13 cellular contexts compared by ENCODE assay signal in genomic region chr17:76753061-76753961, GRCh38. TPM values are rescaled to one million over a fixed set of nuclear protein-coding genes. Genes with fewer than 3 reads are reported as not detected.
DNase-seq lines count a peak whose midpoint lies in the region; ATAC-seq and TF ChIP-seq lines count a peak whose summit lies in the region.
"Had no signal": no experiment of that assay in that cellular context is flagged by ENCODE, and none has a peak within 500 bp of the region (broad histone marks: within the 10 kb centered on the region; RNA-seq: fewer than 3 reads in every experiment).

No MANE protein-coding gene starts in this region.

- H3K27ac Mint-ChIP-seq in activated CD8-positive, alpha-beta memory T cell treated with anti-CD3 and anti-CD28 coated beads, Interleukin-2, amount 10 ng/mL, durations not matched to agents 7 days and 5 days: peak overlapping the region; percentile 97
- peak overlapping the region; percentile 94 to 99 for H3K27ac Mint-ChIP-seq in effector memory CD8-positive, alpha-beta T cell
- H3K27ac Mint-ChIP-seq in stimulated activated naive CD8-positive, alpha-beta T cell treated with anti-CD3 and anti-CD28 coated beads, Interleukin-15, Interleukin-2, amounts not matched to agents 100 ng/mL and 50 ng/mL, for 24 hours: peak overlapping the region; percentile 76
- H3K27ac Mint-ChIP-seq: endodermal cell had no signal

- TF ChIP-seq POLR2A in right lobe of liver (IDR thresholded peaks at IDR 0.05): no peak

- H3K4me3 Mint-ChIP-seq in activated CD8-positive, alpha-beta memory T cell treated with anti-CD3 and anti-CD28 coated beads, Interleukin-2, amount 10 ng/mL, durations not matched to agents 7 days and 5 days: peak overlapping the region; percentile 89
- H3K4me3 Mint-ChIP-seq in effector memory CD8-positive, alpha-beta T cell: peak overlapping the region; percentile 93 to 94
- peak overlapping the region; percentile 83 for H3K4me3 Mint-ChIP-seq in stimulated activated naive CD8-positive, alpha-beta T cell treated with anti-CD3 and anti-CD28 coated beads, Interleukin-15, Interleukin-2, amounts not matched to agents 100 ng/mL and 50 ng/mL, for 24 hours
- H3K4me3 Mint-ChIP-seq: endodermal cell had no signal

- peaks cover 0 to 8% (median 4%) of the 10 kb centered on the region in 4 donors for H3K36me3 ChIP-seq in right lobe of liver

- ATAC-seq in activated CD8-positive, alpha-beta memory T cell treated with anti-CD3 and anti-CD28 coated beads, Interleukin-2, amount 10 ng/mL, durations not matched to agents 7 days and 5 days: peak; percentile 57
- peak; percentile 62 for ATAC-seq in effector memory CD8-positive, alpha-beta T cell (replicated peaks)
- no peak for ATAC-seq in right lobe of liver
- ATAC-seq: psoas muscle had no signal

- TF ChIP-seq CTCF in right lobe of liver (IDR thresholded peaks at IDR 0.05): no peak

- no peaks in the 10 kb centered on the region for H3K9me3 ChIP-seq in right lobe of liver
- H3K9me3 ChIP-seq: psoas muscle, thoracic aorta had no signal

- H3K9me3 Mint-ChIP-seq in activated CD8-positive, alpha-beta memory T cell treated with anti-CD3 and anti-CD28 coated beads, Interleukin-2, amount 10 ng/mL, durations not matched to agents 7 days and 5 days (ENCODE audit: low read depth): no peaks in the 10 kb centered on the region
- no peaks in the 10 kb centered on the region for H3K9me3 Mint-ChIP-seq in effector memory CD8-positive, alpha-beta T cell
- H3K9me3 Mint-ChIP-seq in stimulated activated naive CD8-positive, alpha-beta T cell treated with anti-CD3 and anti-CD28 coated beads, Interleukin-15, Interleukin-2, amounts not matched to agents 100 ng/mL and 50 ng/mL, for 24 hours: no peaks in the 10 kb centered on the region

- H3K27me3 ChIP-seq in right lobe of liver: no peaks in the 10 kb centered on the region

- no peak overlapping the region for H3K27ac ChIP-seq in right lobe of liver
- H3K27ac ChIP-seq: psoas muscle, thoracic aorta, VCaP had no signal

- no peak overlapping the region for H3K4me3 ChIP-seq in right lobe of liver
- H3K4me3 ChIP-seq: psoas muscle, thoracic aorta had no signal

- intact Hi-C loops in right lobe of liver (cut with DNase I): no loop called here

- CTCF ChIA-PET in activated CD8-positive, alpha-beta memory T cell treated with anti-CD3 and anti-CD28 coated beads, Interleukin-2, amount 10 ng/mL, durations not matched to agents 7 days and 5 days (lab: Charles Lee): interaction anchor here (1.6 to 2.3 kb wide), 2 partner anchors 14 to 303 kb away, joined by 3 to 9 read pairs; no protein-coding TSS in a partner anchor

- peaks cover 25% of the 10 kb centered on the region for H3K4me1 Mint-ChIP-seq in activated CD8-positive, alpha-beta memory T cell treated with anti-CD3 and anti-CD28 coated beads, Interleukin-2, amount 10 ng/mL, durations not matched to agents 7 days and 5 days
- peaks cover 10 to 17% of the 10 kb centered on the region in 2 donors for H3K4me1 Mint-ChIP-seq in effector memory CD8-positive, alpha-beta T cell (ENCODE audit: low read depth in 2 of 2)
- peaks cover 23% of the 10 kb centered on the region for H3K4me1 Mint-ChIP-seq in stimulated activated naive CD8-positive, alpha-beta T cell treated with anti-CD3 and anti-CD28 coated beads, Interleukin-15, Interleukin-2, amounts not matched to agents 100 ng/mL and 50 ng/mL, for 24 hours (ENCODE audit: low read depth)
- H3K4me1 Mint-ChIP-seq: endodermal cell had no signal

- no peaks in the 10 kb centered on the region for H3K4me1 ChIP-seq in right lobe of liver
- H3K4me1 ChIP-seq: psoas muscle had no signal

- peaks cover 24% of the 10 kb centered on the region for H3K36me3 Mint-ChIP-seq in activated CD8-positive, alpha-beta memory T cell treated with anti-CD3 and anti-CD28 coated beads, Interleukin-2, amount 10 ng/mL, durations not matched to agents 7 days and 5 days
- peaks cover 24% of the 10 kb centered on the region for H3K36me3 Mint-ChIP-seq in effector memory CD8-positive, alpha-beta T cell (ENCODE audit: insufficient read depth)
- peaks cover 23% of the 10 kb centered on the region for H3K36me3 Mint-ChIP-seq in stimulated activated naive CD8-positive, alpha-beta T cell treated with anti-CD3 and anti-CD28 coated beads, Interleukin-15, Interleukin-2, amounts not matched to agents 100 ng/mL and 50 ng/mL, for 24 hours (ENCODE audit: low read depth)

- WGBS in right lobe of liver (ENCODE audit: insufficient coverage, low coverage, low lambda C conversion rate, missing lambda C conversion rate): 80% methylated on average over 11 of the region's 12 CpGs

- no peaks in the 10 kb centered on the region for H3K27me3 Mint-ChIP-seq in activated CD8-positive, alpha-beta memory T cell treated with anti-CD3 and anti-CD28 coated beads, Interleukin-2, amount 10 ng/mL, durations not matched to agents 7 days and 5 days
- H3K27me3 Mint-ChIP-seq in effector memory CD8-positive, alpha-beta T cell: no peaks in the 10 kb centered on the region
- no peaks in the 10 kb centered on the region for H3K27me3 Mint-ChIP-seq in stimulated activated naive CD8-positive, alpha-beta T cell treated with anti-CD3 and anti-CD28 coated beads, Interleukin-15, Interleukin-2, amounts not matched to agents 100 ng/mL and 50 ng/mL, for 24 hours

- DNase-seq in activated T-cell treated with anti-CD3 and anti-CD28 coated beads, Interleukin-2, amount 50 U/mL, for 1 hour: peak; percentile 49
- DNase-seq in activated T-cell treated with anti-CD3 and anti-CD28 coated beads for 4 hours: no peak
- DNase-seq in activated CD8-positive, alpha-beta memory T cell treated with anti-CD3 and anti-CD28 coated beads, Interleukin-2, amount 10 ng/mL, durations not matched to agents 7 days and 5 days: no peak
- DNase-seq in effector memory CD8-positive, alpha-beta T cell: no peak
- no peak for DNase-seq in right lobe of liver
- DNase-seq in GDM1 (lab: John Stamatoyannopoulos, UW): no peak
- no peak for DNase-seq in hepatic stellate cell (ENCODE audit: low spot score)
- DNase-seq: endodermal cell, NCI-H2227 treated with DMSO at 0.1 percent for 48 hours, psoas muscle had no signal

RNA-seq across cellular contexts. Expression of gene MFSD11, which starts 15.4 kb away (rescaled TPM):
- 10 to 100 TPM; 22.6 to 26.8 TPM for total RNA-seq in activated CD8-positive, alpha-beta memory T cell treated with anti-CD3 and anti-CD28 coated beads, Interleukin-2, amount 10 ng/mL, durations not matched to agents 7 days and 5 days
- total RNA-seq in right lobe of liver: 10 to 100 TPM in 5 of 6 experiments, 1 to 10 TPM in 1; 8.5 to 16.3 (median 15.3) TPM

RNA-seq across cellular contexts. Expression of gene SRSF2, which starts 16.2 kb away (rescaled TPM):
- 100 to 1,000 TPM; 443 to 471 TPM for total RNA-seq in activated CD8-positive, alpha-beta memory T cell treated with anti-CD3 and anti-CD28 coated beads, Interleukin-2, amount 10 ng/mL, durations not matched to agents 7 days and 5 days
- total RNA-seq in right lobe of liver: 100 to 1,000 TPM in 1 of 6 experiments, 10 to 100 TPM in 5; 62.4 to 106 (median 86.0) TPM

RNA-seq across cellular contexts. Expression of gene METTL23, which starts 26.7 kb away (rescaled TPM):
- 10 to 100 TPM; 40.3 to 42.1 TPM for total RNA-seq in activated CD8-positive, alpha-beta memory T cell treated with anti-CD3 and anti-CD28 coated beads, Interleukin-2, amount 10 ng/mL, durations not matched to agents 7 days and 5 days
- 10 to 100 TPM; 16.0 to 25.0 (median 18.7) TPM for total RNA-seq in right lobe of liver

RNA-seq across cellular contexts. Expression of gene JMJD6, which starts 26.9 kb away (rescaled TPM):
- total RNA-seq in activated CD8-positive, alpha-beta memory T cell treated with anti-CD3 and anti-CD28 coated beads, Interleukin-2, amount 10 ng/mL, durations not matched to agents 7 days and 5 days: 10 to 100 TPM; 60.6 to 72.8 TPM
- 10 to 100 TPM in 5 of 6 experiments, 1 to 10 TPM in 1; 10.0 to 15.8 (median 11.1) TPM for total RNA-seq in right lobe of liver

RNA-seq across cellular contexts. Expression of gene MXRA7, which starts 42.5 kb away (rescaled TPM):
- 10 to 100 TPM; 29.8 to 32.0 TPM for total RNA-seq in activated CD8-positive, alpha-beta memory T cell treated with anti-CD3 and anti-CD28 coated beads, Interleukin-2, amount 10 ng/mL, durations not matched to agents 7 days and 5 days
- total RNA-seq in right lobe of liver: 10 to 100 TPM in 5 of 6 experiments, 1 to 10 TPM in 1; 7.7 to 25.4 (median 15.3) TPM

Comparison
In these comparisons a context has a peak if more than half of its experiments do, and no peak if none do; other contexts are left out.
1. ATAC-seq: peak in activated CD8-positive, alpha-beta memory T cell treated with anti-CD3 and anti-CD28 coated beads, Interleukin-2, amount 10 ng/mL, durations not matched to agents 7 days and 5 days (single experiment) and effector memory CD8-positive, alpha-beta T cell (single experiment); none in right lobe of liver (0 of 4).
2. RNA of gene SRSF2, which starts 16.2 kb away (total RNA-seq): 443 to 471 TPM in activated CD8-positive, alpha-beta memory T cell treated with anti-CD3 and anti-CD28 coated beads, Interleukin-2, amount 10 ng/mL, durations not matched to agents 7 days and 5 days; 62.4 to 106 TPM in right lobe of liver; every median in the first group is over 4 times any median in the second.
3. Peak in every context shown above with its lines, with median percentiles within 50 percentile points of each other: H3K27ac Mint-ChIP-seq and H3K4me3 Mint-ChIP-seq.